In genomic region chr7:82443801-82444219, GRCh38 we compare ENCODE assay signal across 8 cellular contexts. TPM values are rescaled to one million over a fixed set of nuclear protein-coding genes. Genes with fewer than 3 reads are reported as not detected.
DNase-seq lines count a peak whose midpoint lies in the region; ATAC-seq and TF ChIP-seq lines count a peak whose summit lies in the region.

No MANE protein-coding gene starts in this region.

- peaks cover 15% of the 10 kb centered on the region for H3K79me2 ChIP-seq in neural cell (replicated peaks; ENCODE audit: insufficient read depth, low read length)

- no peak for TF ChIP-seq CTCF in neural cell (IDR thresholded peaks at IDR 0.05; ENCODE audit: poor library complexity, severe bottlenecking)

- DNase-seq in activated CD8-positive, alpha-beta memory T cell treated with anti-CD3 and anti-CD28 coated beads for 24 hours = peak; percentile 55
- DNase-seq in activated CD8-positive, alpha-beta memory T cell treated with anti-CD3 and anti-CD28 coated beads, Interleukin-2, amount 50 U/mL, for 4 hours = no peak
- peak; percentile 41 for DNase-seq in NCI-H187 treated with DMSO at 0.1 percent for 48 hours (lab: John Stamatoyannopoulos, UW)
- DNase-seq in activated T-cell treated with anti-CD3 and anti-CD28 coated beads, Interleukin-2, amount 50 U/mL, for 48 hours = peak; percentile 15 to 18
- DNase-seq in germinal center (ENCODE audit: low spot score) = peak; percentile 5

- peak overlapping the region; percentile 48 for H3K4me2 ChIP-seq in neural cell (ENCODE audit: low read length)

- no peak for TF ChIP-seq EP300 in neural cell (conservative IDR thresholded peaks at IDR 0.05; ENCODE audit: poor library complexity, severe bottlenecking)

- no peaks in the 10 kb centered on the region for H3K9me3 ChIP-seq in neural cell (ENCODE audit: low read length)

- no peaks in the 10 kb centered on the region for H3K9me2 ChIP-seq in neural cell (ENCODE audit: insufficient read depth, low read length)

- no peak overlapping the region for H2AFZ ChIP-seq in neural cell (ENCODE audit: low read depth, low read length)

- peak overlapping the region; percentile 76 for H3K4me3 ChIP-seq in neural cell (ENCODE audit: low read length)

- ATAC-seq in HG03108 (IDR thresholded peaks at IDR 0.05; ENCODE audit: unreplicated experiment) (no peak), HG03457 (IDR thresholded peaks at IDR 0.05; ENCODE audit: unreplicated experiment) (no peak)

- TF ChIP-seq RAD21 in neural cell (conservative IDR thresholded peaks at IDR 0.05) = no peak

- no peak overlapping the region for H3K27ac ChIP-seq in neural cell (ENCODE audit: low read length)

- H4K20me1 ChIP-seq in neural cell (ENCODE audit: insufficient read depth) = no peaks in the 10 kb centered on the region

- H3K27me3 ChIP-seq in neural cell (ENCODE audit: insufficient read depth, low read depth, low read length) = peaks cover 77% of the 10 kb centered on the region

- no peaks in the 10 kb centered on the region for H3F3A ChIP-seq in neural cell (ENCODE audit: insufficient read depth, low read length, poor library complexity, severe bottlenecking)

- no peaks in the 10 kb centered on the region for H3K36me3 ChIP-seq in neural cell (ENCODE audit: insufficient read depth, low read length)

- peak overlapping the region; percentile 69 for H3K9ac ChIP-seq in neural cell (ENCODE audit: low read length)

TF ChIP-seq in neural cell, 6 proteins besides CTCF, POLR2A, EP300 and RAD21:
- TF ChIP-seq EZH2 (IDR thresholded peaks at IDR 0.05; ENCODE audit: borderline replicate concordance, insufficient read depth, low read length, poor library complexity, severe bottlenecking) = no peak
TF ChIP-seq in neural cell: peak in this region for 0.

RNA-seq across cellular contexts. Expression of gene CACNA2D1, which starts 0.2 kb away (rescaled TPM):
- polyA plus RNA-seq in neural cell = 6.7 and 7.0 TPM in 2 replicates
- polyA minus RNA-seq in neural cell = 34.4 and 35.1 TPM in 2 replicates
